ENCODE assay signal across 1 cellular context in genomic region chr1:91783423-91784162, GRCh38.
TF ChIP-seq lines count a peak whose summit lies in the region.

No MANE protein-coding gene starts in this region.

TF ChIP-seq in GM23338, 12 proteins besides CTCF, POLR2A, EP300 and RAD21 (continued from another document):
- TF ChIP-seq EZH2 (IDR thresholded peaks at IDR 0.05; ENCODE audit: low read depth, unreplicated experiment) (no peak), REST (IDR thresholded peaks at IDR 0.05; ENCODE audit: unreplicated experiment) (no peak), POLR2AphosphoS5 (IDR thresholded peaks at IDR 0.05; ENCODE audit: low read depth) (no peak), ZNF114 (CRISPR knock-in tag; IDR thresholded peaks at IDR 0.05) (no peak)
- TF ChIP-seq, protein P1, sequence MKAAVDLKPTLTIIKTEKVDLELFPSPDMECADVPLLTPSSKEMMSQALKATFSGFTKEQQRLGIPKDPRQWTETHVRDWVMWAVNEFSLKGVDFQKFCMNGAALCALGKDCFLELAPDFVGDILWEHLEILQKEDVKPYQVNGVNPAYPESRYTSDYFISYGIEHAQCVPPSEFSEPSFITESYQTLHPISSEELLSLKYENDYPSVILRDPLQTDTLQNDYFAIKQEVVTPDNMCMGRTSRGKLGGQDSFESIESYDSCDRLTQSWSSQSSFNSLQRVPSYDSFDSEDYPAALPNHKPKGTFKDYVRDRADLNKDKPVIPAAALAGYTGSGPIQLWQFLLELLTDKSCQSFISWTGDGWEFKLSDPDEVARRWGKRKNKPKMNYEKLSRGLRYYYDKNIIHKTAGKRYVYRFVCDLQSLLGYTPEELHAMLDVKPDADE (IDR thresholded peaks at IDR 0.05): no peak
TF ChIP-seq in GM23338: peak in this region for 0.
